8 cellular contexts compared by ENCODE assay signal in genomic region chr21:41610042-41610839, GRCh38.
A peak's percentile ranks its signal among the peaks of the same experiment; 100 is the strongest.
DNase-seq lines count a peak whose midpoint lies in the region; ATAC-seq and TF ChIP-seq lines count a peak whose summit lies in the region.

No MANE protein-coding gene starts in this region.

- DNase-seq in CMK (ENCODE audit: low read depth) = peak; percentile 32
- DNase-seq in H7 = peak; percentile 84
- DNase-seq in Peyer's patch = peak in 2 of 3 donors; percentile 71 to 80
- no peak for DNase-seq in coronary artery (ENCODE audit: low spot score)
- peak; percentile 66 to 81 for DNase-seq in lung microvascular endothelial cell (ENCODE audit: low read depth in 2 of 2)
- DNase-seq in CD8-positive, alpha-beta memory T cell = no peak

- CTCF ChIA-PET in CD8-positive, alpha-beta memory T cell (lab: Charles Lee) = no interaction called here

- TF ChIP-seq POLR2A in Peyer's patch (IDR thresholded peaks at IDR 0.05) = no peak

- H3K36me3 Mint-ChIP-seq in CD8-positive, alpha-beta memory T cell = no peaks in the 10 kb centered on the region

- H3K4me1 ChIP-seq in Peyer's patch = peaks cover 0 to 14% (median 2%) of the 10 kb centered on the region in 4 donors
- H3K4me1 ChIP-seq in CD8-positive, alpha-beta memory T cell (ENCODE audit: insufficient read depth, low read length) = no peaks in the 10 kb centered on the region

- no peaks in the 10 kb centered on the region for H3K27me3 ChIP-seq in H7 (ENCODE audit: control insufficient read depth, insufficient read depth, low read length)
- no peaks in the 10 kb centered on the region for H3K27me3 ChIP-seq in Peyer's patch
- H3K27me3 ChIP-seq in CD8-positive, alpha-beta memory T cell (ENCODE audit: insufficient read depth, low read length, poor library complexity, severe bottlenecking) = no peaks in the 10 kb centered on the region

- H3K27ac ChIP-seq in Peyer's patch (no peak overlapping the region), coronary artery (no peak overlapping the region)
- H3K27ac ChIP-seq in CD8-positive, alpha-beta memory T cell (ENCODE audit: low read depth, low read length) = no peak overlapping the region

- peaks cover 22 to 57% of the 10 kb centered on the region in 2 donors for H3K27me3 Mint-ChIP-seq in CD8-positive, alpha-beta memory T cell

- H3K36me3 ChIP-seq in H7 (replicated peaks; ENCODE audit: control insufficient read depth, insufficient read depth, low read length) (no peaks in the 10 kb centered on the region), Peyer's patch (no peaks in the 10 kb centered on the region)
- no peaks in the 10 kb centered on the region for H3K36me3 ChIP-seq in CD8-positive, alpha-beta memory T cell (ENCODE audit: insufficient read depth, low read length)

- ATAC-seq in GM21423 (IDR thresholded peaks at IDR 0.05; ENCODE audit: unreplicated experiment) (no peak), HG02759 (IDR thresholded peaks at IDR 0.05; ENCODE audit: unreplicated experiment) (no peak)

- H3K4me3 ChIP-seq in H7 (ENCODE audit: insufficient read depth, low read depth, low read length) = no peak overlapping the region
- H3K4me3 ChIP-seq in Peyer's patch = no peak overlapping the region
- H3K4me3 ChIP-seq in coronary artery = no peak overlapping the region
- H3K4me3 ChIP-seq in CD8-positive, alpha-beta memory T cell (ENCODE audit: low read length) = no peak overlapping the region

- no peak overlapping the region for H3K4me3 Mint-ChIP-seq in CD8-positive, alpha-beta memory T cell

- no peaks in the 10 kb centered on the region for H3K9me3 ChIP-seq in Peyer's patch
- H3K9me3 ChIP-seq in CD8-positive, alpha-beta memory T cell (ENCODE audit: low read length) = no peaks in the 10 kb centered on the region

- H3K27ac Mint-ChIP-seq in CD8-positive, alpha-beta memory T cell = no peak overlapping the region

- TF ChIP-seq CTCF in Peyer's patch (IDR thresholded peaks at IDR 0.05) (peak; percentile 16 to 87 (median 68)), coronary artery (IDR thresholded peaks at IDR 0.05) (peak; percentile 73)

- POLR2A ChIA-PET in CD8-positive, alpha-beta memory T cell (lab: Charles Lee) = no interaction called here

- H3K9me3 Mint-ChIP-seq in CD8-positive, alpha-beta memory T cell = no peaks in the 10 kb centered on the region

- H3K4me1 Mint-ChIP-seq in CD8-positive, alpha-beta memory T cell = no peaks in the 10 kb centered on the region

Comparison
In these comparisons a context has a peak if more than half of its experiments do, and no peak if none do; other contexts are left out.
1. DNase-seq: peak in CMK (single experiment), H7 (single experiment), Peyer's patch (2 of 3) and lung microvascular endothelial cell (2 of 2); none in coronary artery (single experiment) and CD8-positive, alpha-beta memory T cell (0 of 5).